1 cellular context compared by ENCODE assay signal in genomic region chr17:42135151-42135550, GRCh38.
TF ChIP-seq lines count a peak whose summit lies in the region.

No MANE protein-coding gene starts in this region.

TF ChIP-seq in endothelial cell of umbilical vein, 7 proteins besides CTCF, POLR2A, EP300 and RAD21:
- no peak for TF ChIP-seq GATA2 (IDR thresholded peaks at IDR 0.05; ENCODE audit: insufficient read depth, insufficient read length, low read depth, low read length)
